36 cellular contexts compared by ENCODE assay signal in genomic region chr1:101332622-101333021, GRCh38.
"Had no signal": no experiment of that assay in that cellular context is flagged by ENCODE, and none has a peak within 500 bp of the region (broad histone marks: within the 10 kb centered on the region; RNA-seq: fewer than 3 reads in every experiment).

No MANE protein-coding gene starts in this region.

- H3K4me3 Mint-ChIP-seq: activated B cell treated with CpG ODN at 0.5 μM for 24 hours; activated CD4-positive, alpha-beta memory T cell treated with anti-CD3 and anti-CD28 coated beads for 36 hours; activated CD8-positive, alpha-beta memory T cell treated with anti-CD3 and anti-CD28 coated beads, Interleukin-2, amount 10 ng/mL, durations not matched to agents 7 days and 5 days; activated CD8-positive, alpha-beta T cell treated with anti-CD3 and anti-CD28 coated beads, Interleukin-2, amount 10 ng/mL, durations not matched to agents 7 days and 5 days; activated naive CD4-positive, alpha-beta T cell treated with anti-CD3 and anti-CD28 coated beads for 36 hours; activated naive CD4-positive, alpha-beta T cell treated with anti-CD3 and anti-CD28 coated beads, Interleukin-2, amount 50 U/mL, for 24 hours; activated naive CD8-positive, alpha-beta T cell treated with anti-CD3 and anti-CD28 coated beads, Interleukin-2, amount 10 ng/mL, durations not matched to agents 7 days and 5 days; activated T-helper 1 cell treated with anti-CD3 and anti-CD28 coated beads, Interleukin-12 subunit alpha, Interleukin-12 subunit beta, Interleukin-2, Interleukin-4 antibody, amounts not matched to agents 30 ng/mL and 10 ng/mL and 1 ng/mL, durations not matched to agents 14 hours and 24 hours and 36 hours; T-helper 17 cell; T-helper 2 cell treated with Interferon-gamma antibody and Interleukin-4, amounts not matched to agents 5 μg/mL and 100 μg/mL, for 36 hours had no signal

- H3K36me3 Mint-ChIP-seq: activated CD4-positive, alpha-beta memory T cell treated with anti-CD3 and anti-CD28 coated beads for 36 hours had no signal

- H3K9me3 ChIP-seq: esophagus squamous epithelium, gastroesophageal sphincter had no signal

- H3K4me3 ChIP-seq: esophagus squamous epithelium, gastroesophageal sphincter had no signal

- H3K4me1 ChIP-seq: esophagus squamous epithelium, gastroesophageal sphincter had no signal

- H3K4me1 Mint-ChIP-seq: T-helper 17 cell had no signal

- H3K27me3 Mint-ChIP-seq: activated B cell treated with CpG ODN at 0.5 μM for 24 hours; activated CD4-positive, alpha-beta memory T cell treated with anti-CD3 and anti-CD28 coated beads for 36 hours; activated naive CD4-positive, alpha-beta T cell treated with anti-CD3 and anti-CD28 coated beads, Interleukin-2, amount 50 U/mL, for 24 hours; T-helper 17 cell had no signal

- FAIRE-seq: astrocyte, bronchial epithelial cell, colon, endometrium, endothelial cell of umbilical vein had no signal

- H3K27me3 ChIP-seq: brain microvascular endothelial cell, esophagus squamous epithelium, gastroesophageal sphincter had no signal

- H3K36me3 ChIP-seq: brain microvascular endothelial cell, esophagus squamous epithelium, gastroesophageal sphincter, WERI-Rb-1 had no signal

- H3K27ac Mint-ChIP-seq: activated B cell treated with CpG ODN at 0.5 μM for 24 hours; activated CD4-positive, alpha-beta memory T cell treated with anti-CD3 and anti-CD28 coated beads for 36 hours; activated CD8-positive, alpha-beta memory T cell treated with anti-CD3 and anti-CD28 coated beads, Interleukin-2, amount 10 ng/mL, durations not matched to agents 7 days and 5 days; activated CD8-positive, alpha-beta T cell treated with anti-CD3 and anti-CD28 coated beads, Interleukin-2, amount 10 ng/mL, durations not matched to agents 7 days and 5 days; activated naive CD4-positive, alpha-beta T cell treated with anti-CD3 and anti-CD28 coated beads for 36 hours; activated naive CD4-positive, alpha-beta T cell treated with anti-CD3 and anti-CD28 coated beads, Interleukin-2, amount 50 U/mL, for 24 hours; activated naive CD8-positive, alpha-beta T cell treated with anti-CD3 and anti-CD28 coated beads, Interleukin-2, amount 10 ng/mL, durations not matched to agents 7 days and 5 days; activated T-helper 1 cell treated with anti-CD3 and anti-CD28 coated beads, Interleukin-12 subunit alpha, Interleukin-12 subunit beta, Interleukin-2, Interleukin-4 antibody, amounts not matched to agents 30 ng/mL and 10 ng/mL and 1 ng/mL, durations not matched to agents 14 hours and 24 hours and 36 hours; activated T-helper 2 cell treated with anti-CD3 and anti-CD28 coated beads, Interferon-gamma antibody, Interleukin-2, Interleukin-4, amounts not matched to agents 10 μg/mL and 5 μg/mL and 100 μg/mL, durations not matched to agents 14 hours and 24 hours and 36 hours; T-helper 17 cell; T-helper 2 cell treated with Interferon-gamma antibody and Interleukin-4, amounts not matched to agents 5 μg/mL and 100 μg/mL, for 36 hours had no signal

- DNase-seq: activated B cell treated with CpG ODN at 0.5 μM for 24 hours; activated CD4-positive, alpha-beta memory T cell treated with anti-CD3 and anti-CD28 coated beads for 36 hours; activated CD4-positive, alpha-beta T cell treated with anti-CD3 and anti-CD28 coated beads for 48 hours; activated CD4-positive, alpha-beta T cell treated with anti-CD3 and anti-CD28 coated beads, Interleukin-2, amount 50 U/mL, for 1 hour; activated CD8-positive, alpha-beta memory T cell treated with anti-CD3 and anti-CD28 coated beads, Interleukin-2, amount 10 ng/mL, durations not matched to agents 7 days and 5 days; activated CD8-positive, alpha-beta memory T cell treated with anti-CD3 and anti-CD28 coated beads, Interleukin-2, amount 50 U/mL, for 4 hours; activated CD8-positive, alpha-beta T cell treated with anti-CD3 and anti-CD28 coated beads, Interleukin-2, amount 10 ng/mL, durations not matched to agents 7 days and 5 days; activated effector memory CD4-positive, alpha-beta T cell treated with anti-CD3 and anti-CD28 coated beads, Interleukin-2, amount 50 U/mL, for 16 hours; activated naive CD4-positive, alpha-beta T cell treated with anti-CD3 and anti-CD28 coated beads for 36 hours; activated naive CD8-positive, alpha-beta T cell treated with anti-CD3 and anti-CD28 coated beads, Interleukin-2, amount 10 ng/mL, durations not matched to agents 7 days and 5 days; activated T-cell treated with anti-CD3 and anti-CD28 coated beads, Interleukin-2, amount 50 U/mL, for 1 hour; activated T-cell treated with anti-CD3 and anti-CD28 coated beads, Interleukin-2, amount 50 U/mL, for 48 hours; amniotic stem cell; anterior cingulate cortex; brain microvascular endothelial cell; cortex of kidney; dermis blood vessel endothelial cell; effector CD4-positive, alpha-beta T cell; esophagus squamous epithelium; foreskin melanocyte; T-helper 1 cell; T-helper 17 cell; T1000; WERI-Rb-1 had no signal

- H3K27ac ChIP-seq: brain microvascular endothelial cell, epithelial cell of prostate, esophagus squamous epithelium, gastroesophageal sphincter, WERI-Rb-1 had no signal

- H3K9me3 Mint-ChIP-seq: activated CD4-positive, alpha-beta memory T cell treated with anti-CD3 and anti-CD28 coated beads for 36 hours; activated naive CD4-positive, alpha-beta T cell treated with anti-CD3 and anti-CD28 coated beads for 36 hours had no signal

- ATAC-seq: activated CD4-positive, CD25-positive, alpha-beta regulatory T cell treated with anti-CD3 and anti-CD28 coated beads, Interleukin-2, amount 50 U/mL, for 24 hours; activated CD8-positive, alpha-beta memory T cell treated with anti-CD3 and anti-CD28 coated beads, Interleukin-2, amount 10 ng/mL, durations not matched to agents 7 days and 5 days; activated CD8-positive, alpha-beta T cell treated with anti-CD3 and anti-CD28 coated beads, Interleukin-2, amount 10 ng/mL, durations not matched to agents 7 days and 5 days; gastroesophageal sphincter; T-helper 17 cell had no signal
